7 cellular contexts compared by ENCODE assay signal in the genomic region with DNA sequence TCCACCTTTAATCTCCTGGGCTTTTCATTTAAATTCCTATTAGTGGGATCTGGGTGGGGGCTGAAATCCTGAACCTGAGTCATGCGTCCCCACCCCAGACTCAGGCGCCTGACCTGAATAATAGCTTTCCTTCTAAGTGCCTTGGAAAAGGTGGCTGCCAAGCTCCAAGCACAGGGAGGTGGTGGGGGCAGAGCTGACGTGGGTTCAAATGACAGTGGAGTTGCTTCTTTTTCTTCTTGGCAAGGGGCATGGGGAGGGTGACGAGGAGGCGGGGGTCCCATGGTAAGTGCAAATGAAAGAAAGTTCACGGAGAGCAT.
"Had no signal": no experiment of that assay in that cellular context is flagged by ENCODE, and none has a peak within 500 bp of the region (broad histone marks: within the 10 kb centered on the region; RNA-seq: fewer than 3 reads in every experiment).

No MANE protein-coding gene starts in this region.

- H3K9me3 Mint-ChIP-seq: HFFc6 had no signal

- DNase-seq: GM23248, GOT3, HFFc6, IMR-90 had no signal

- H3K27ac Mint-ChIP-seq: HFFc6 had no signal

- H3K27ac ChIP-seq: GM23248, HL-60 had no signal

- H3K9ac ChIP-seq: GM23248 had no signal

- H3K4me3 ChIP-seq: GM23248, HAP-1 had no signal

- H3K36me3 ChIP-seq: HAP-1 had no signal

- H3K9me3 ChIP-seq: HAP-1 had no signal

- ATAC-seq: HCT116 had no signal

- H3K4me1 ChIP-seq: HAP-1 had no signal

- H3K4me3 Mint-ChIP-seq: HFFc6 had no signal

- H2AFZ ChIP-seq: GM23248 had no signal
